ENCODE assay signal across 8 cellular contexts in genomic region chr3:136194409-136195257, GRCh38. TPM values are rescaled to one million over a fixed set of nuclear protein-coding genes. Genes with fewer than 3 reads are reported as not detected.
A peak's percentile ranks its signal among the peaks of the same experiment; 100 is the strongest.
DNase-seq lines count a peak whose midpoint lies in the region; ATAC-seq and TF ChIP-seq lines count a peak whose summit lies in the region.

No MANE protein-coding gene starts in this region.

- WGBS in gastroesophageal sphincter (ENCODE audit: low coverage in 1 of 2), 2 donors, result 0 to 1% methylated on average over 31 to 46 of the region's 47 CpGs
- no CpG with 5 or more reads among the region's 47 CpGs for WGBS in trophoblast cell (ENCODE audit: extremely low coverage, insufficient coverage, insufficient read length)

- TF ChIP-seq CTCF in GM20000 (IDR thresholded peaks at IDR 0.05; ENCODE audit: extremely low read depth, missing control alignments) (no peak), gastroesophageal sphincter (IDR thresholded peaks at IDR 0.05) (no peak)

- peak overlapping the region; percentile 91 for H3K9ac ChIP-seq in trophoblast cell (ENCODE audit: low read length)

- peaks cover 60% of the 10 kb centered on the region for H3K36me3 Mint-ChIP-seq in activated T-helper 2 cell treated with anti-CD3 and anti-CD28 coated beads, Interferon-gamma antibody, Interleukin-2, Interleukin-4, amounts not matched to agents 10 μg/mL and 5 μg/mL and 100 μg/mL, durations not matched to agents 14 hours and 24 hours and 36 hours (ENCODE audit: low read depth)

- peak overlapping the region; percentile 94 to 100 (median 100) for H3K27ac ChIP-seq in gastroesophageal sphincter
- peak overlapping the region; percentile 99 for H3K27ac ChIP-seq in trophoblast cell (ENCODE audit: low read depth, low read length)

- TF ChIP-seq POLR2A in gastroesophageal sphincter (IDR thresholded peaks at IDR 0.05), result no peak

- H3K27me3 Mint-ChIP-seq in activated T-helper 2 cell treated with anti-CD3 and anti-CD28 coated beads, Interferon-gamma antibody, Interleukin-2, Interleukin-4, amounts not matched to agents 10 μg/mL and 5 μg/mL and 100 μg/mL, durations not matched to agents 14 hours and 24 hours and 36 hours (ENCODE audit: low read depth), result no peaks in the 10 kb centered on the region

- no peak overlapping the region for H4K8ac ChIP-seq in trophoblast cell (ENCODE audit: low read depth, low read length)

- H3K18ac ChIP-seq in trophoblast cell (ENCODE audit: low read length), result peak overlapping the region; percentile 95

- H2AK5ac ChIP-seq in trophoblast cell (ENCODE audit: low read length), result peak overlapping the region; percentile 1

- H3K14ac ChIP-seq in trophoblast cell (ENCODE audit: low read length), result peak overlapping the region; percentile 69

- H3K4ac ChIP-seq in trophoblast cell (ENCODE audit: low read depth, low read length), result peak overlapping the region; percentile 97

- peak overlapping the region; percentile 24 for H2AFZ ChIP-seq in trophoblast cell (ENCODE audit: insufficient read depth, low read length, poor library complexity)

- DNase-seq in GM20000 (ENCODE audit: low spot score) (peak; percentile 25), OCI-M1 (lab: John Stamatoyannopoulos, UW) (peak; percentile 67), trophoblast cell (peak; percentile 30 to 48), ureter (ENCODE audit: low spot score) (peak; percentile 53), SKM-1 (lab: John Stamatoyannopoulos, UW; ENCODE audit: unreplicated experiment) (no peak)
- DNase-seq in activated T-helper 2 cell treated with anti-CD3 and anti-CD28 coated beads, Interferon-gamma antibody, Interleukin-2, Interleukin-4, amounts not matched to agents 10 μg/mL and 5 μg/mL and 100 μg/mL, durations not matched to agents 14 hours and 24 hours and 36 hours (ENCODE audit: low spot score), result peak; percentile 39

- no peak overlapping the region for H3K23ac ChIP-seq in trophoblast cell (ENCODE audit: low read length)

- ATAC-seq in gastroesophageal sphincter, result no peak
- no peak for ATAC-seq in HG02840 (IDR thresholded peaks at IDR 0.05; ENCODE audit: low FRiP score, unreplicated experiment)

- peak overlapping the region; percentile 74 to 96 for H3K4me3 ChIP-seq in gastroesophageal sphincter
- peak overlapping the region; percentile 96 for H3K4me3 ChIP-seq in trophoblast cell (ENCODE audit: low read depth, low read length)

- H3K9me3 ChIP-seq in gastroesophageal sphincter (no peaks in the 10 kb centered on the region), trophoblast cell (ENCODE audit: insufficient read depth, low read depth, low read length) (no peaks in the 10 kb centered on the region)

- H3K4me1 ChIP-seq in gastroesophageal sphincter (peaks cover 0 to 63% (median 38%) of the 10 kb centered on the region in 3 donors), trophoblast cell (ENCODE audit: control insufficient read depth in 1 of 2, insufficient read depth in 2 of 2, low read length in 2 of 2) (peaks cover 2 to 3% of the 10 kb centered on the region in 2 experiments)

- H3K36me3 ChIP-seq in gastroesophageal sphincter (no peaks in the 10 kb centered on the region), trophoblast cell (ENCODE audit: control insufficient read depth in 1 of 2, insufficient read depth in 2 of 2, low read length in 2 of 2) (no peaks in the 10 kb centered on the region)

- no peak overlapping the region for H4K12ac ChIP-seq in trophoblast cell (ENCODE audit: low read depth, low read length)

- no peaks in the 10 kb centered on the region for H3K9me3 Mint-ChIP-seq in activated T-helper 2 cell treated with anti-CD3 and anti-CD28 coated beads, Interferon-gamma antibody, Interleukin-2, Interleukin-4, amounts not matched to agents 10 μg/mL and 5 μg/mL and 100 μg/mL, durations not matched to agents 14 hours and 24 hours and 36 hours

- no peak overlapping the region for H2BK12ac ChIP-seq in trophoblast cell (ENCODE audit: low read length)

- H3K4me2 ChIP-seq in trophoblast cell (ENCODE audit: low read length), result peak overlapping the region; percentile 68

- no peak for TF ChIP-seq EP300 in gastroesophageal sphincter (IDR thresholded peaks at IDR 0.05)

- intact Hi-C loops in activated T-helper 2 cell treated with anti-CD3 and anti-CD28 coated beads, Interferon-gamma antibody, Interleukin-2, Interleukin-4, amounts not matched to agents 10 μg/mL and 5 μg/mL and 100 μg/mL, durations not matched to agents 14 hours and 24 hours and 36 hours (cut with micrococcal nuclease), result loop anchor here (1.0 to 10.0 kb wide), 6 partner anchors 8 to 818 kb away; partner anchors contain the start of gene PPP2R3A

- H3K4me3 Mint-ChIP-seq in activated T-helper 2 cell treated with anti-CD3 and anti-CD28 coated beads, Interferon-gamma antibody, Interleukin-2, Interleukin-4, amounts not matched to agents 10 μg/mL and 5 μg/mL and 100 μg/mL, durations not matched to agents 14 hours and 24 hours and 36 hours (ENCODE audit: low read depth), result peak overlapping the region; percentile 96

- peaks cover 20% of the 10 kb centered on the region for H3K79me1 ChIP-seq in trophoblast cell (ENCODE audit: low read length)

- H2BK5ac ChIP-seq in trophoblast cell (ENCODE audit: low read depth, low read length, poor library complexity), result peak overlapping the region; percentile 97

- peaks cover 39% of the 10 kb centered on the region for H3K79me2 ChIP-seq in trophoblast cell (ENCODE audit: control insufficient read depth, insufficient read depth, low read length, poor library complexity)

- H3K27ac Mint-ChIP-seq in activated T-helper 2 cell treated with anti-CD3 and anti-CD28 coated beads, Interferon-gamma antibody, Interleukin-2, Interleukin-4, amounts not matched to agents 10 μg/mL and 5 μg/mL and 100 μg/mL, durations not matched to agents 14 hours and 24 hours and 36 hours, result peak overlapping the region; percentile 94

- H2BK120ac ChIP-seq in trophoblast cell (ENCODE audit: insufficient read depth, low read length, poor library complexity), result peak overlapping the region; percentile 74

- peak overlapping the region; percentile 99 for H4K91ac ChIP-seq in trophoblast cell (ENCODE audit: low read depth, low read length)

- H3K4me1 Mint-ChIP-seq in activated T-helper 2 cell treated with anti-CD3 and anti-CD28 coated beads, Interferon-gamma antibody, Interleukin-2, Interleukin-4, amounts not matched to agents 10 μg/mL and 5 μg/mL and 100 μg/mL, durations not matched to agents 14 hours and 24 hours and 36 hours (ENCODE audit: low read depth), result peaks cover 39% of the 10 kb centered on the region

- H3K27me3 ChIP-seq in gastroesophageal sphincter, result no peaks in the 10 kb centered on the region
- H3K27me3 ChIP-seq in trophoblast cell (ENCODE audit: insufficient read depth, low read length), result no peaks in the 10 kb centered on the region

RNA-seq across cellular contexts. Expression of gene MSL2, which starts 1.5 kb away (rescaled TPM):
- total RNA-seq in activated T-helper 2 cell treated with anti-CD3 and anti-CD28 coated beads, Interferon-gamma antibody, Interleukin-2, Interleukin-4, amounts not matched to agents 10 μg/mL and 5 μg/mL and 100 μg/mL, durations not matched to agents 14 hours and 24 hours and 36 hours, result 37.0 and 37.1 TPM in 2 replicates
- total RNA-seq in gastroesophageal sphincter (10 to 100 TPM; 18.2 to 34.3 (median 27.8) TPM), ureter (42.3 TPM)
- 15.5 and 16.4 TPM in 2 replicates for polyA plus RNA-seq in trophoblast cell (2013)

RNA-seq across cellular contexts. Expression of gene PCCB, which starts 55.5 kb away (rescaled TPM):
- 44.5 and 47.5 TPM in 2 replicates for total RNA-seq in activated T-helper 2 cell treated with anti-CD3 and anti-CD28 coated beads, Interferon-gamma antibody, Interleukin-2, Interleukin-4, amounts not matched to agents 10 μg/mL and 5 μg/mL and 100 μg/mL, durations not matched to agents 14 hours and 24 hours and 36 hours
- total RNA-seq in gastroesophageal sphincter (10 to 100 TPM; 23.7 to 42.8 (median 31.3) TPM), ureter (45.1 TPM)
- polyA plus RNA-seq in trophoblast cell (2013), result 19.3 and 19.7 TPM in 2 replicates
